21 cellular contexts compared by ENCODE assay signal in the genomic region with DNA sequence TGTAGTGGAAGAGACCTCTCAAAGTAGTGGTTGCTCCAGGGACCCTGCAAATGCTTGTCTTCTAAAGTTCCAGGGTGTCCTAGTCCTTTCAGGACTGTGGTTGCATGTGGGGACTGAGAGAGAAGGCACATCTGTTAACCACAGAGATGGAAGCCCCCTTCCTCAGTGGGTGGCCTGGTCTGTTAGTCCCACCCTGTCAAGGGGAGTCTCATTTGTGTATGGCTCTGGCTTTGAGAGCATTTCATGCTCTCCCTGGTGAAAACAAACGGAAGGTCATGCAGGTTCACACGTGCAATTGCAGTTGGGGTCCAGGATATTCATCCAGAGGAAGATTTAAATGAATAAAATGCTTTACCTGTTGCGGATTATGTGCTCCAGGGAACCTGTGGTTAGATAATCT.
DNase-seq lines count a peak whose midpoint lies in the region; ATAC-seq, FAIRE-seq and TF ChIP-seq lines count a peak whose summit lies in the region.
"Had no signal": no experiment of that assay in that cellular context is flagged by ENCODE, and none has a peak within 500 bp of the region (broad histone marks: within the 10 kb centered on the region; RNA-seq: fewer than 3 reads in every experiment).

No MANE protein-coding gene starts in this region.

- peaks cover under 1 to 5% of the 10 kb centered on the region in 2 donors for H3K9me3 Mint-ChIP-seq in stimulated activated naive B cell treated with anti-CD40 and anti-IgM and Interleukin-4, amounts not matched to agents 10 μg/mL and 1 μg/mL and 100 μg/mL, for 72 hours

- H3K4me1 Mint-ChIP-seq in stimulated activated naive B cell treated with anti-CD40 and anti-IgM and Interleukin-4, amounts not matched to agents 10 μg/mL and 1 μg/mL and 100 μg/mL, for 72 hours: peaks cover 31 to 47% of the 10 kb centered on the region in 2 donors
- H3K4me1 Mint-ChIP-seq: GM23338 had no signal

- no peak overlapping the region for H3K4me3 Mint-ChIP-seq in stimulated activated naive B cell treated with anti-CD40 and anti-IgM and Interleukin-4, amounts not matched to agents 10 μg/mL and 1 μg/mL and 100 μg/mL, for 72 hours
- H3K4me3 Mint-ChIP-seq: CD4-positive, CD25-positive, alpha-beta regulatory T cell; CD8-positive, alpha-beta memory T cell; GM23338; HFFc6 had no signal

- no TSS peak for BruUV-seq in GM12878 (replicated peaks; lab: Mats Ljungman, UMichigan)

- TF ChIP-seq CTCF in HEK293 (tag by site-specific recombination; IDR thresholded peaks at IDR 0.05) (no peak), GM12878 (IDR thresholded peaks at IDR 0.05 in 2 of 3, conservative IDR thresholded peaks at IDR 0.05 in 1 of 3; ENCODE audit: control insufficient read depth in 2 of 3, extremely low read depth in 1 of 3, insufficient read depth in 1 of 3, low read depth in 3 of 3, low read length in 3 of 3) (no peak)

- H3K27me3 Mint-ChIP-seq in stimulated activated naive B cell treated with anti-CD40 and anti-IgM and Interleukin-4, amounts not matched to agents 10 μg/mL and 1 μg/mL and 100 μg/mL, for 72 hours: no peaks in the 10 kb centered on the region
- H3K27me3 Mint-ChIP-seq: CD4-positive, CD25-positive, alpha-beta regulatory T cell; IgD-negative memory B cell had no signal

- H3K36me3 Mint-ChIP-seq in stimulated activated naive B cell treated with anti-CD40 and anti-IgM and Interleukin-4, amounts not matched to agents 10 μg/mL and 1 μg/mL and 100 μg/mL, for 72 hours: peaks cover 19 to 47% of the 10 kb centered on the region in 2 donors

- CTCF ChIA-PET in HEK293 (lab: Yijun Ruan, JAX) (interaction anchor here (0.6 kb wide), 1 partner anchor 55 kb away, joined by 3 read pairs; no protein-coding TSS in a partner anchor), GM12878 (lab: Yijun Ruan, JAX) (interaction anchor here (1.0 to 1.3 kb wide), 3 partner anchors 11 to 19 kb away, joined by 3 to 4 read pairs (median 3); no protein-coding TSS in a partner anchor)

- no peak for TF ChIP-seq EP300 in GM12878 (IDR thresholded peaks at IDR 0.05; ENCODE audit: borderline replicate concordance in 1 of 2, control insufficient read depth in 1 of 2, low read depth in 2 of 2, low read length in 2 of 2)

- peaks cover 52% of the 10 kb centered on the region for H3K36me3 ChIP-seq in BLaER1
- H3K36me3 ChIP-seq in HEK293 (ENCODE audit: control insufficient read depth in 2 of 2, insufficient read depth in 1 of 2, low read length in 2 of 2): no peaks in the 10 kb centered on the region
- no peaks in the 10 kb centered on the region; a peak in 2 of 4 replicates for H3K36me3 ChIP-seq in GM12878 (ENCODE audit: control insufficient read depth in 2 of 2, insufficient read depth in 2 of 2, low read length in 1 of 2)

- SMC1A ChIA-PET in GM12878 (lab: Charles Lee; ENCODE audit: uncharacterized antibody, unreplicated experiment): interaction anchor here (1.0 to 1.5 kb wide), 4 partner anchors 9 to 30 kb away, joined by 3 to 6 read pairs (median 4); no protein-coding TSS in a partner anchor

- TF ChIP-seq POLR2A in GM12878 (IDR thresholded peaks at IDR 0.05; ENCODE audit: low read depth, low read length): no peak

- DNase-seq in GM12878 (ENCODE audit: low read depth, low spot score) (no peak), NCI-H774 (lab: John Stamatoyannopoulos, UW) (no peak), urothelium cell line (ENCODE audit: low spot score) (no peak), DMS79 treated with DMSO at 0.1 percent for 48 hours (lab: John Stamatoyannopoulos, UW) (no peak)
- no peak for DNase-seq in stimulated activated naive B cell treated with anti-CD40 and anti-IgM and Interleukin-4, amounts not matched to agents 10 μg/mL and 1 μg/mL and 100 μg/mL, for 72 hours
- DNase-seq: 8988T; C1 segment of cervical spinal cord; CD4-positive, CD25-positive, alpha-beta regulatory T cell; CD8-positive, alpha-beta memory T cell; COR-L47; DMS 273 treated with DMSO at 0.1 percent for 48 hours; DMS53; GDM1; HCEC 1CT; HFFc6 had no signal

- H3K4me1 ChIP-seq in BLaER1 (peaks cover 69% of the 10 kb centered on the region), HEK293 (ENCODE audit: control insufficient read depth, insufficient read depth, low read length) (peaks cover 13% of the 10 kb centered on the region), GM12878 (ENCODE audit: control insufficient read depth, insufficient read depth, low read length) (peaks cover 23% of the 10 kb centered on the region)

- peaks cover 3% of the 10 kb centered on the region; the same call in 1 of the 2 replicates for H3K79me2 ChIP-seq in GM12878 (ENCODE audit: control insufficient read depth, insufficient read depth, low read length)

- no peak for FAIRE-seq in GM12878 (lab: Jason Lieb, UNC)
- FAIRE-seq in urothelium cell line (lab: Jason Lieb, UNC): no peak
- FAIRE-seq: H54, HTR-8/SVneo had no signal

- no peak for ATAC-seq in GM12878
- ATAC-seq in stimulated activated naive B cell treated with anti-CD40 and anti-IgM and Interleukin-4, amounts not matched to agents 10 μg/mL and 1 μg/mL and 100 μg/mL, for 72 hours (replicated peaks): no peak
- ATAC-seq: GM23338 had no signal

- no peak for TF ChIP-seq RAD21 in GM12878 (IDR thresholded peaks at IDR 0.05; ENCODE audit: insufficient read depth, low read depth, low read length)

- H3K27me3 ChIP-seq in BLaER1 (no peaks in the 10 kb centered on the region), GM12878 (replicated peaks in 1 of 2; ENCODE audit: control insufficient read depth in 2 of 2, insufficient read depth in 2 of 2, low read length in 1 of 2) (no peaks in the 10 kb centered on the region)

- in situ Hi-C loops in GM12878 (cut with MboI): no loop called here

- POLR2A ChIA-PET in HEK293 (lab: Yijun Ruan, JAX) (no interaction called here), GM12878 (lab: Charles Lee) (interaction anchor here (0.6 to 1.0 kb wide), 2 partner anchors 17 to 892 kb away, joined by 3 read pairs; no protein-coding TSS in a partner anchor)

- H3K27ac ChIP-seq in BLaER1 (peak overlapping the region; percentile 60), HEK293 (ENCODE audit: extremely low read depth, low read depth, low read length) (no peak overlapping the region), GM12878 (ENCODE audit: control insufficient read depth, insufficient read depth) (no peak overlapping the region)

- RAD21 ChIA-PET in GM12878 (lab: Charles Lee; ENCODE audit: unreplicated experiment): interaction anchor here (0.9 to 1.1 kb wide), 2 partner anchors 11 to 19 kb away, joined by 4 to 5 read pairs; no protein-coding TSS in a partner anchor

- 79% methylated on average over 3 of the region's 3 CpGs for WGBS in GM12878 (ENCODE audit: insufficient coverage, insufficient replicate concordance, low lambda C conversion rate, missing lambda C conversion rate)

- intact Hi-C loops in GM12878 (cut with micrococcal nuclease; ENCODE audit: unreplicated experiment): no loop called here

- peak overlapping the region; percentile 74 for H3K4me2 ChIP-seq in BLaER1
- H3K4me2 ChIP-seq in GM12878 (ENCODE audit: control insufficient read depth, insufficient read depth): no peak overlapping the region
- H3K4me2 ChIP-seq: GM23338 had no signal

- peak overlapping the region; percentile 15 for H3K9ac ChIP-seq in BLaER1
- H3K9ac ChIP-seq in GM12878 (ENCODE audit: control insufficient read depth, insufficient read depth, low read length): no peak overlapping the region

- H2AFZ ChIP-seq in GM12878 (ENCODE audit: control insufficient read depth, low read depth, low read length): no peak overlapping the region
- H2AFZ ChIP-seq: GM23338 had no signal

- H3K4me3 ChIP-seq in BLaER1 (0 out of 2 replicates have a peak overlapping the region, but pooled peaks have one; percentile 13), HEK293 (ENCODE audit: low read depth, low read length) (no peak overlapping the region), GM12878 (no peak overlapping the region)
- H3K4me3 ChIP-seq: GM23338 had no signal

- H4K20me1 ChIP-seq in BLaER1 (peaks cover 76% of the 10 kb centered on the region), GM12878 (ENCODE audit: control insufficient read depth, insufficient read depth) (no peaks in the 10 kb centered on the region)

- H3K27ac Mint-ChIP-seq in stimulated activated naive B cell treated with anti-CD40 and anti-IgM and Interleukin-4, amounts not matched to agents 10 μg/mL and 1 μg/mL and 100 μg/mL, for 72 hours: peak overlapping the region; percentile 86
- H3K27ac Mint-ChIP-seq: GM23338, HFFc6 had no signal

- H3K9me3 ChIP-seq in BLaER1 (peaks cover 37% of the 10 kb centered on the region), HEK293 (ENCODE audit: control insufficient read depth, insufficient read depth, low read depth, low read length) (no peaks in the 10 kb centered on the region), GM12878 (replicated peaks; ENCODE audit: control insufficient read depth, insufficient read depth, low read length) (no peaks in the 10 kb centered on the region; the same call in 2 of the 3 replicates)

TF ChIP-seq in HEK293, 187 proteins besides CTCF, POLR2A, EP300 and RAD21:
- 0 out of 2 replicates have a peak, but pooled peaks have one; percentile 18 for TF ChIP-seq SCRT2 (tag by site-specific recombination; IDR thresholded peaks at IDR 0.05)
- TF ChIP-seq, protein P1, sequence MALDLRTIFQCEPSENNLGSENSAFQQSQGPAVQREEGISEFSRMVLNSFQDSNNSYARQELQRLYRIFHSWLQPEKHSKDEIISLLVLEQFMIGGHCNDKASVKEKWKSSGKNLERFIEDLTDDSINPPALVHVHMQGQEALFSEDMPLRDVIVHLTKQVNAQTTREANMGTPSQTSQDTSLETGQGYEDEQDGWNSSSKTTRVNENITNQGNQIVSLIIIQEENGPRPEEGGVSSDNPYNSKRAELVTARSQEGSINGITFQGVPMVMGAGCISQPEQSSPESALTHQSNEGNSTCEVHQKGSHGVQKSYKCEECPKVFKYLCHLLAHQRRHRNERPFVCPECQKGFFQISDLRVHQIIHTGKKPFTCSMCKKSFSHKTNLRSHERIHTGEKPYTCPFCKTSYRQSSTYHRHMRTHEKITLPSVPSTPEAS (tag by site-specific recombination; IDR thresholded peaks at IDR 0.05): no peak

TF ChIP-seq in GM12878, 131 proteins besides CTCF, POLR2A, EP300 and RAD21:
- 0 out of 2 replicates have a peak, but pooled peaks have one; percentile 9 for TF ChIP-seq EED (IDR thresholded peaks at IDR 0.05; ENCODE audit: low read depth)
- TF ChIP-seq GATAD2B (conservative IDR thresholded peaks at IDR 0.05; ENCODE audit: low read depth): no peak
- TF ChIP-seq RUNX3 (IDR thresholded peaks at IDR 0.05; ENCODE audit: low read length): 0 out of 2 replicates have a peak, but pooled peaks have one; percentile 37
